In the genomic region with DNA sequence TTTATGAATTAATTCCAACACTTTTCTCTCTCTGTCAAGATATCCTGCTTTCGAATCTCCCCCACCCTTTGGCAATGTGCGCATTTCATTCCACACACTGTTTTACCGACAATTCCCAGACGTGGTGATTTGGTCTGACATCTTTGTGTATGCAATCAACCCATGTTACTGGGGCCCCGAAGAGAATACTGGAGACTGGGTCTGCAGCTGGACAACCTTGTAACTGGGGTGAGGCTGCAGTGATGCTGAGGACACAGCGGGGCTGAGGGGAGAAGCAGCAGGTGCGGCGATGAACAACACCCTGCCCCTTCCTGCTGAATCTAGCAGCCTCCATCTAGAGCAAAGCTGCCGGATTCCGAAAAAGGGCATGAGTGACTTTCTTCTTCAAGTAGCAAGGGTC, we compare ENCODE assay signal across 16 cellular contexts.
DNase-seq lines count a peak whose midpoint lies in the region; TF ChIP-seq lines count a peak whose summit lies in the region.
"Had no signal": no experiment of that assay in that cellular context is flagged by ENCODE, and none has a peak within 500 bp of the region (broad histone marks: within the 10 kb centered on the region; RNA-seq: fewer than 3 reads in every experiment).

No MANE protein-coding gene starts in this region.

- intact Hi-C loops in esophagus muscularis mucosa (cut with DNase I), result no loop called here

- DNase-seq in cerebellar cortex (ENCODE audit: low spot score), result peak; percentile 21
- DNase-seq in esophagus muscularis mucosa (ENCODE audit: extremely low spot score), result peak; percentile 74
- DNase-seq in neuronal stem cell (ENCODE audit: low spot score), result no peak
- DNase-seq in stimulated activated CD4-positive, alpha-beta T cell treated with anti-CD3 and anti-CD28 coated beads, Interleukin-15, amount 100 ng/mL, for 24 hours, result no peak
- DNase-seq in NCI-H1105 (lab: John Stamatoyannopoulos, UW), result no peak
- DNase-seq in NCI-H774 (lab: John Stamatoyannopoulos, UW), result no peak
- DNase-seq: 8988T; Calu3; CD4-positive, alpha-beta memory T cell; COR-L47; DMS53; DMS79 treated with DMSO at 0.1 percent for 48 hours; GF-D8; GM23248; H9 had no signal

- H3K14ac ChIP-seq in neuronal stem cell (ENCODE audit: low read length), result no peak overlapping the region

- H3K79me1 ChIP-seq in neuronal stem cell (ENCODE audit: low read depth, low read length), result no peaks in the 10 kb centered on the region

- H2BK120ac ChIP-seq in neuronal stem cell (ENCODE audit: low read depth, low read length), result no peak overlapping the region

- TF ChIP-seq CTCF in esophagus muscularis mucosa (IDR thresholded peaks at IDR 0.05), result no peak

- WGBS in esophagus muscularis mucosa, result 64% methylated on average over 10 of the region's 10 CpGs
- no CpG with 5 or more reads among the region's 10 CpGs for WGBS in neuronal stem cell (ENCODE audit: extremely low coverage in 2 of 2, insufficient read length in 2 of 2, insufficient replicate concordance in 1 of 2), 2 donors

- H2BK12ac ChIP-seq in neuronal stem cell (ENCODE audit: low read length), result peak overlapping the region; percentile 10

- no peaks in the 10 kb centered on the region for H3K36me3 ChIP-seq in esophagus muscularis mucosa
- H3K36me3 ChIP-seq in neuronal stem cell (replicated peaks in 1 of 2; ENCODE audit: control insufficient read depth in 2 of 2, insufficient read depth in 2 of 2, low read length in 2 of 2), result no peaks in the 10 kb centered on the region

- no peak overlapping the region for H3K23ac ChIP-seq in neuronal stem cell (ENCODE audit: low read depth, low read length, poor library complexity)

- H3K27me3 ChIP-seq in esophagus muscularis mucosa (peaks cover 0 to 7% (median 0%) of the 10 kb centered on the region in 4 donors), neuronal stem cell (ENCODE audit: control insufficient read depth in 3 of 3, insufficient read depth in 3 of 3, low read depth in 1 of 3, low read length in 3 of 3) (peaks cover 0 to 8% (median 0%) of the 10 kb centered on the region in 3 experiments)

- H3K9me3 ChIP-seq in esophagus muscularis mucosa (peaks cover 0 to 7% (median 0%) of the 10 kb centered on the region in 4 donors), neuronal stem cell (replicated peaks in 1 of 2; ENCODE audit: control insufficient read depth in 2 of 2, insufficient read depth in 1 of 2, low read depth in 1 of 2, low read length in 2 of 2) (no peaks in the 10 kb centered on the region)
- H3K9me3 ChIP-seq: A549 had no signal

- H2AK5ac ChIP-seq in neuronal stem cell (ENCODE audit: low read depth, low read length), result no peak overlapping the region

- H3K4me1 ChIP-seq in esophagus muscularis mucosa, result peaks cover 0 to 14% (median 7%) of the 10 kb centered on the region in 4 donors
- peaks cover 0 to 10% of the 10 kb centered on the region in 2 donors for H3K4me1 ChIP-seq in neuronal stem cell (ENCODE audit: control insufficient read depth in 2 of 2, insufficient read depth in 1 of 2, low read depth in 1 of 2, low read length in 2 of 2)
- H3K4me1 ChIP-seq: A549 had no signal

- no peak overlapping the region for H3K9ac ChIP-seq in neuronal stem cell (ENCODE audit: low read depth, low read length, poor library complexity)
- H3K9ac ChIP-seq: GM23248 had no signal

- no peak overlapping the region for H4K91ac ChIP-seq in neuronal stem cell (ENCODE audit: low read depth, low read length, poor library complexity)

- TF ChIP-seq POLR2A in esophagus muscularis mucosa (IDR thresholded peaks at IDR 0.05; ENCODE audit: low read depth), result no peak

- no peak for TF ChIP-seq EP300 in esophagus muscularis mucosa (IDR thresholded peaks at IDR 0.05)

- no peak overlapping the region for H3K4me2 ChIP-seq in neuronal stem cell (ENCODE audit: insufficient read depth, low read length, poor library complexity, severe bottlenecking)
- H3K4me2 ChIP-seq: A549 had no signal

- no peak overlapping the region for H3K18ac ChIP-seq in neuronal stem cell (ENCODE audit: low read length)

- H2AFZ ChIP-seq in neuronal stem cell (ENCODE audit: low read length), result no peak overlapping the region
- H2AFZ ChIP-seq: GM23248 had no signal

- H2BK5ac ChIP-seq in neuronal stem cell (ENCODE audit: low read length), result no peak overlapping the region

- no peak overlapping the region for H3K27ac ChIP-seq in esophagus muscularis mucosa (replicated peaks in 1 of 4)
- no peak overlapping the region for H3K27ac ChIP-seq in neuronal stem cell (replicated peaks; ENCODE audit: low read length)
- H3K27ac ChIP-seq: A549, GM23248 had no signal

- no peak overlapping the region for H4K8ac ChIP-seq in neuronal stem cell (ENCODE audit: low read depth, low read length)

- no peak overlapping the region for H2BK15ac ChIP-seq in neuronal stem cell (ENCODE audit: low read length)

- H3K4me3 ChIP-seq in esophagus muscularis mucosa (no peak overlapping the region), neuronal stem cell (ENCODE audit: low read length in 2 of 2) (no peak overlapping the region)
- H3K4me3 ChIP-seq: A549, GM23248 had no signal

- no peak overlapping the region for H3K4ac ChIP-seq in neuronal stem cell (ENCODE audit: low read length)

Comparison
In these comparisons a context has a peak if more than half of its experiments do, and no peak if none do; other contexts are left out.
1. DNase-seq: peak in cerebellar cortex (single experiment) and esophagus muscularis mucosa (single experiment); none in neuronal stem cell (single experiment), stimulated activated CD4-positive, alpha-beta T cell treated with anti-CD3 and anti-CD28 coated beads, Interleukin-15, amount 100 ng/mL, for 24 hours (single experiment), NCI-H1105 (single experiment) and NCI-H774 (single experiment).